ENCODE assay signal across 1 cellular context in the genomic region with DNA sequence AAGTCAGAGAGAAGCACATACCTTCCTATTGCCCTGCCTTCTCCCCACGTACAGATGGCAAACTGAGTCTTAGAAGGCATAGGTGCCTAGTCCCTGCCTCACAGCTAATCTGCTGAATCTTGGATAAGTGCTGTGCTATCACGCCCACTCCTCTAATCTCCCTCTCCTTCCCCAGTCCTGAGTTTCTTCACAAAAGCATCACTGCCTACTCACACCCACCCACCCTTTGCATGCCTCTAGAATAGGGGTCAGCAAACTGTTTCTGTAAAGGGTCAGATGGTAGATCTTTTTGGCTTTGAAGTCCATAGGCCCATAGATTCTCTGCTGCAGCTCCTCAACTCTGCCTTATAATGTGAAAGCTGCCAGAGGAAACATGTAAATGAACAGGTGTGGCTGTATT.
TF ChIP-seq lines count a peak whose summit lies in the region.

No MANE protein-coding gene starts in this region.

TF ChIP-seq in K562, 482 proteins besides CTCF, POLR2A, EP300 and RAD21:
- TF ChIP-seq ZNF57 (CRISPR knock-in tag; IDR thresholded peaks at IDR 0.05), result no peak
- TF ChIP-seq, protein P1, sequence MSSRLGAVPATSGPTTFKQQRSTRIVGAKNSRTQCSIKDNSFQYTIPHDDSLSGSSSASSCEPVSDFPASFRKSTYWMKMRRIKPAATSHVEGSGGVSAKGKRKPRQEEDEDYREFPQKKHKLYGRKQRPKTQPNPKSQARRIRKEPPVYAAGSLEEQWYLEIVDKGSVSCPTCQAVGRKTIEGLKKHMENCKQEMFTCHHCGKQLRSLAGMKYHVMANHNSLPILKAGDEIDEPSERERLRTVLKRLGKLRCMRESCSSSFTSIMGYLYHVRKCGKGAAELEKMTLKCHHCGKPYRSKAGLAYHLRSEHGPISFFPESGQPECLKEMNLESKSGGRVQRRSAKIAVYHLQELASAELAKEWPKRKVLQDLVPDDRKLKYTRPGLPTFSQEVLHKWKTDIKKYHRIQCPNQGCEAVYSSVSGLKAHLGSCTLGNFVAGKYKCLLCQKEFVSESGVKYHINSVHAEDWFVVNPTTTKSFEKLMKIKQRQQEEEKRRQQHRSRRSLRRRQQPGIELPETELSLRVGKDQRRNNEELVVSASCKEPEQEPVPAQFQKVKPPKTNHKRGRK (tag; IDR thresholded peaks at IDR 0.05), result no peak
- peak; percentile 46 for TF ChIP-seq EGR1 (conservative IDR thresholded peaks at IDR 0.05)
